ENCODE assay signal across 25 cellular contexts in genomic region chr7:51014811-51015210, GRCh38.
DNase-seq lines count a peak whose midpoint lies in the region; ATAC-seq, FAIRE-seq and TF ChIP-seq lines count a peak whose summit lies in the region.
"Had no signal": no experiment of that assay in that cellular context is flagged by ENCODE, and none has a peak within 500 bp of the region (broad histone marks: within the 10 kb centered on the region; RNA-seq: fewer than 3 reads in every experiment).

No MANE protein-coding gene starts in this region.

- no peak overlapping the region for H3K4me3 ChIP-seq in left ventricle myocardium inferior
- H3K4me3 ChIP-seq: PC-9 had no signal

- H3K27ac ChIP-seq in left ventricle myocardium inferior (replicated peaks), result no peak overlapping the region
- H3K27ac ChIP-seq: PC-9 had no signal

- peak; percentile 37 for FAIRE-seq in urothelium cell line (lab: Jason Lieb, UNC)
- FAIRE-seq: G401.6 had no signal

- peak; percentile 74 for DNase-seq in cardiac septum (ENCODE audit: low spot score)
- DNase-seq in left ventricle myocardium inferior, result no peak
- DNase-seq in islet precursor cell, result peak; percentile 40
- DNase-seq in neural crest cell (ENCODE audit: low read depth, low spot score), result no peak
- DNase-seq in urothelium cell line (ENCODE audit: low spot score), result no peak
- DNase-seq in NOMO-1 treated with dmso at 0.1 percent for 144 hours (lab: John Stamatoyannopoulos, UW; ENCODE audit: unreplicated experiment), result no peak
- no peak for DNase-seq in NCI-H82 (lab: John Stamatoyannopoulos, UW)
- DNase-seq: C1 segment of cervical spinal cord; CD4-positive, alpha-beta memory T cell; COR-L47; GOT3; HCEC 1CT; KBM-7; MV-4-11; NCI-H1105; NCI-H1436 treated with DMSO at 0.1 percent for 48 hours; NCI-H187 treated with DMSO at 0.1 percent for 48 hours; NCI-H2107; NCI-H524; NCI-H774; NK-92 treated with Interleukin-12 subunit alpha and Interleukin-12 subunit beta, amount 100 ng/mL, for 24 hours; PC-9; Right ventricle myocardium superior had no signal

- no peaks in the 10 kb centered on the region for H3K36me3 ChIP-seq in left ventricle myocardium inferior

- H3K27ac Mint-ChIP-seq in neural crest cell (ENCODE audit: unreplicated experiment), result peak overlapping the region; percentile 83
- H3K27ac Mint-ChIP-seq: CD4-positive, alpha-beta memory T cell had no signal

- H3K4me1 ChIP-seq in left ventricle myocardium inferior, result peaks cover 36% of the 10 kb centered on the region

- no peak for TF ChIP-seq CTCF in left ventricle myocardium inferior (IDR thresholded peaks at IDR 0.05; ENCODE audit: borderline replicate concordance)
- no peak for TF ChIP-seq CTCF in neural crest cell (conservative IDR thresholded peaks at IDR 0.05)

- no peaks in the 10 kb centered on the region for H3K27me3 ChIP-seq in left ventricle myocardium inferior (ENCODE audit: low read depth)

- H3K27me3 Mint-ChIP-seq in neural crest cell (ENCODE audit: low read depth), result no peaks in the 10 kb centered on the region

- intact Hi-C loops in cardiac septum (cut with DNase I) (no loop called here), left ventricle myocardium inferior (cut with micrococcal nuclease) (no loop called here)

- H3K36me3 Mint-ChIP-seq in neural crest cell (ENCODE audit: low read depth), result no peaks in the 10 kb centered on the region
- H3K36me3 Mint-ChIP-seq: CD4-positive, alpha-beta memory T cell had no signal

- peaks cover 3% of the 10 kb centered on the region for H3K9me3 Mint-ChIP-seq in neural crest cell

- H3K4me1 Mint-ChIP-seq in neural crest cell, result peaks cover 5% of the 10 kb centered on the region

- no peaks in the 10 kb centered on the region for H3K9me3 ChIP-seq in left ventricle myocardium inferior (replicated peaks)

- H3K4me3 Mint-ChIP-seq in neural crest cell, result no peak overlapping the region
- H3K4me3 Mint-ChIP-seq: CD4-positive, alpha-beta memory T cell had no signal

- ATAC-seq in GM19397 (IDR thresholded peaks at IDR 0.05; ENCODE audit: unreplicated experiment), result no peak

Comparison
In these comparisons a context has a peak if more than half of its experiments do, and no peak if none do; other contexts are left out.
1. DNase-seq: peak in cardiac septum (single experiment) and islet precursor cell (single experiment); none in left ventricle myocardium inferior (single experiment), neural crest cell (single experiment), urothelium cell line (single experiment), NOMO-1 treated with dmso at 0.1 percent for 144 hours (single experiment) and NCI-H82 (single experiment).